ENCODE assay signal across 30 cellular contexts in the genomic region with DNA sequence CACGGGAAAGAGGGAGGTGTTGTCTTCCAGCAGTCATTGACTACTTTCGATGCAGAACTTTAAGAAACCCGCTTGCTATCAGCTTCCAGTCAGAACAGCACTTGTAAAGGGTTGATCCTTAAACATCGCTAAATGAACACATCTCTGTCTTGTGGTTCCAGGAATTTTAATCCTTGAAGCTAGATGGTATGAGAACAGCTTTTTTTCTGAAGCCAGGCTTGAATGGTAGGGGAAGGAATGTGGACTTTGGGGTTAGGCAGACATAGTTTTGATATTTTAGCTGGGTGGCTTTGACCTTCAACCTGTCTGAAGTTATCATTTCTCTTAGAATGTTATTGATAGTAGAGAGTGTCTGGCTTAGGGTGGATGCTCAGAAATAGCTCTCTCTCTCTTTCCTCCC.
"Had no signal": no experiment of that assay in that cellular context is flagged by ENCODE, and none has a peak within 500 bp of the region (broad histone marks: within the 10 kb centered on the region; RNA-seq: fewer than 3 reads in every experiment).

No MANE protein-coding gene starts in this region.

- ATAC-seq: activated T-helper 17 cell treated with anti-CD3 and anti-CD28 coated beads, Interleukin-2, amount 50 U/mL, for 72 hours; Panc1; Right ventricle myocardium inferior; T-cell had no signal

- H3K9me3 Mint-ChIP-seq: activated CD4-positive, alpha-beta memory T cell treated with anti-CD3 and anti-CD28 coated beads, Interleukin-2, amount 10 ng/mL, durations not matched to agents 7 days and 5 days; activated naive CD4-positive, alpha-beta T cell treated with anti-CD3 and anti-CD28 coated beads for 36 hours; activated T-helper 17 cell treated with anti-CD3 and anti-CD28 coated beads, Interleukin-2, amount 50 U/mL, for 72 hours; brain; central memory CD8-positive, alpha-beta T cell; T-cell had no signal

- H3K27ac Mint-ChIP-seq: activated CD4-positive, alpha-beta memory T cell treated with anti-CD3 and anti-CD28 coated beads, Interleukin-2, amount 10 ng/mL, durations not matched to agents 7 days and 5 days; activated naive CD4-positive, alpha-beta T cell treated with anti-CD3 and anti-CD28 coated beads for 36 hours; activated naive CD8-positive, alpha-beta T cell; activated T-helper 17 cell treated with anti-CD3 and anti-CD28 coated beads, Interleukin-2, amount 50 U/mL, for 72 hours; brain; T-cell had no signal

- H3K27me3 Mint-ChIP-seq: central memory CD8-positive, alpha-beta T cell had no signal

- DNase-seq: activated CD4-positive, alpha-beta memory T cell treated with anti-CD3 and anti-CD28 coated beads, Interleukin-2, amount 10 ng/mL, durations not matched to agents 7 days and 5 days; activated CD4-positive, alpha-beta T cell treated with anti-CD3 and anti-CD28 coated beads, Interleukin-2, amount 50 U/mL, for 1 hour; activated CD4-positive, CD25-positive, alpha-beta regulatory T cell; activated gamma-delta T cell; activated naive CD4-positive, alpha-beta T cell treated with anti-CD3 and anti-CD28 coated beads for 36 hours; activated T-cell treated with anti-CD3 and anti-CD28 coated beads for 4 hours; activated T-cell treated with anti-CD3 and anti-CD28 coated beads, Interleukin-2, amount 50 U/mL, for 48 hours; anterior cingulate cortex; MG63; MV-4-11; NCI-H1092 treated with DMSO at 0.1 percent for 48 hours; NCI-H1417 treated with DMSO at 0.1 percent for 48 hours; NCI-H1694; NCI-H2029; NCI-H2107; NCI-H2171 treated with DMSO at 0.1 percent for 48 hours; NCI-H345; NCI-H510A; NCI-H526 treated with DMSO at 0.1 percent for 48 hours; NCI-H82; NK-92 treated with Interleukin-12 subunit alpha and Interleukin-12 subunit beta, amount 100 ng/mL, for 24 hours; OCI-M1; RPMI8226; T-cell had no signal

- H3K4me1 Mint-ChIP-seq: activated T-helper 17 cell treated with anti-CD3 and anti-CD28 coated beads, Interleukin-2, amount 50 U/mL, for 72 hours; brain; central memory CD8-positive, alpha-beta T cell; T-cell had no signal

- H3K36me3 Mint-ChIP-seq: activated naive CD8-positive, alpha-beta T cell; brain; T-cell had no signal

- H3K4me3 Mint-ChIP-seq: activated CD4-positive, alpha-beta memory T cell treated with anti-CD3 and anti-CD28 coated beads, Interleukin-2, amount 10 ng/mL, durations not matched to agents 7 days and 5 days; activated naive CD4-positive, alpha-beta T cell treated with anti-CD3 and anti-CD28 coated beads for 36 hours; activated naive CD8-positive, alpha-beta T cell; activated T-helper 17 cell treated with anti-CD3 and anti-CD28 coated beads, Interleukin-2, amount 50 U/mL, for 72 hours; brain; central memory CD8-positive, alpha-beta T cell; T-cell had no signal
